Comparison of ENCODE assay signal across 8 cellular contexts in genomic region chr13:24683833-24684599, GRCh38. TPM values are rescaled to one million over a fixed set of nuclear protein-coding genes. Genes with fewer than 3 reads are reported as not detected.
DNase-seq lines count a peak whose midpoint lies in the region; ATAC-seq and TF ChIP-seq lines count a peak whose summit lies in the region.

No MANE protein-coding gene starts in this region.

- peaks cover 0 to 3% (median 0%) of the 10 kb centered on the region in 3 donors for H3K36me3 Mint-ChIP-seq in CD8-positive, alpha-beta memory T cell

- H3K4me3 ChIP-seq in CD8-positive, alpha-beta memory T cell (ENCODE audit: low read length) = no peak overlapping the region
- no peak overlapping the region for H3K4me3 ChIP-seq in MG63
- no peak overlapping the region for H3K4me3 ChIP-seq in WI38 (ENCODE audit: low read depth, low read length)
- H3K4me3 ChIP-seq in breast epithelium = no peak overlapping the region

- H3K4me3 Mint-ChIP-seq in CD8-positive, alpha-beta memory T cell = peak overlapping the region; percentile 21 to 84 (median 30)

- peaks cover 31 to 38% of the 10 kb centered on the region in 2 donors for H3K27me3 Mint-ChIP-seq in CD8-positive, alpha-beta memory T cell

- CTCF ChIA-PET in CD8-positive, alpha-beta memory T cell (lab: Charles Lee) = interaction anchor here (0.8 to 3.2 kb wide), 6 partner anchors 12 to 103 kb away, joined by 3 to 15 read pairs (median 6); no protein-coding TSS in a partner anchor

- DNase-seq in CD8-positive, alpha-beta memory T cell = peak; percentile 27 to 75 (median 46)
- DNase-seq in GM20000 (ENCODE audit: low spot score) (peak; percentile 86), MG63 (peak; percentile 70), breast epithelium (ENCODE audit: low spot score in 2 of 2) (no peak), kidney glomerular epithelial cell (lab: John Stamatoyannopoulos, UW) (peak; percentile 4)
- peak in 2 of 3 donors; percentile 17 to 50 for DNase-seq in stimulated activated CD4-positive, alpha-beta T cell treated with anti-CD3 and anti-CD28 coated beads, TNF-alpha, amount 100 ng/mL, for 1 hour (ENCODE audit: low read depth in 3 of 3, low spot score in 1 of 3)

- no peak overlapping the region for H3K27ac ChIP-seq in CD8-positive, alpha-beta memory T cell (ENCODE audit: low read depth, low read length)
- H3K27ac ChIP-seq in breast epithelium = peak overlapping the region in 1 of 2 donors; percentile 5

- intact Hi-C loops in breast epithelium (cut with DNase I; ENCODE audit: low total_unique reads) = no loop called here

- peak overlapping the region in 5 of 8 donors; percentile 15 to 57 (median 39) for H3K27ac Mint-ChIP-seq in CD8-positive, alpha-beta memory T cell

- H3K4me1 Mint-ChIP-seq in CD8-positive, alpha-beta memory T cell = peaks cover 30 to 39% (median 33%) of the 10 kb centered on the region in 3 donors

- H3K9me3 ChIP-seq in CD8-positive, alpha-beta memory T cell (ENCODE audit: low read length) = no peaks in the 10 kb centered on the region
- H3K9me3 ChIP-seq in MG63 = no peaks in the 10 kb centered on the region
- H3K9me3 ChIP-seq in breast epithelium = no peaks in the 10 kb centered on the region

- no peak for ATAC-seq in HG03521 (IDR thresholded peaks at IDR 0.05; ENCODE audit: unreplicated experiment)

- POLR2A ChIA-PET in CD8-positive, alpha-beta memory T cell (lab: Charles Lee) = no interaction called here

- H3K36me3 ChIP-seq in CD8-positive, alpha-beta memory T cell (ENCODE audit: insufficient read depth, low read length) = no peaks in the 10 kb centered on the region
- H3K36me3 ChIP-seq in MG63 (no peaks in the 10 kb centered on the region), breast epithelium (no peaks in the 10 kb centered on the region)

- peaks cover 35% of the 10 kb centered on the region for H3K4me1 ChIP-seq in CD8-positive, alpha-beta memory T cell (ENCODE audit: insufficient read depth, low read length)
- peaks cover 0 to 3% of the 10 kb centered on the region in 2 donors for H3K4me1 ChIP-seq in breast epithelium

- H3K9me3 Mint-ChIP-seq in CD8-positive, alpha-beta memory T cell = no peaks in the 10 kb centered on the region

- TF ChIP-seq POLR2A in breast epithelium (IDR thresholded peaks at IDR 0.05) = no peak

- H3K27me3 ChIP-seq in CD8-positive, alpha-beta memory T cell (ENCODE audit: insufficient read depth, low read length, poor library complexity, severe bottlenecking) = peaks cover 12% of the 10 kb centered on the region
- H3K27me3 ChIP-seq in MG63 = peaks cover 11% of the 10 kb centered on the region
- H3K27me3 ChIP-seq in breast epithelium = peaks cover 0 to 17% of the 10 kb centered on the region in 2 donors

- peak; percentile 52 for TF ChIP-seq CTCF in GM20000 (IDR thresholded peaks at IDR 0.05; ENCODE audit: extremely low read depth, missing control alignments)
- TF ChIP-seq CTCF in WI38 (IDR thresholded peaks at IDR 0.05; ENCODE audit: low read depth, low read length) = peak; percentile 72
- peak in 2 of 3 donors; percentile 38 to 50 for TF ChIP-seq CTCF in breast epithelium (IDR thresholded peaks at IDR 0.05)

RNA-seq across cellular contexts. Expression of gene ATP12A, which starts 3.8 kb away (rescaled TPM):
- total RNA-seq in CD8-positive, alpha-beta memory T cell = 1 to 10 TPM; 4.9 to 6.1 TPM
- polyA plus RNA-seq in CD8-positive, alpha-beta memory T cell = not detected
- not detected in 2 replicates for total RNA-seq in MG63 (2014; rRNA removed; shearing (Covaris generic); ENCODE audit: low replicate concordance)
- total RNA-seq in breast epithelium = not detected

Comparison
In these comparisons a context has a peak if more than half of its experiments do, and no peak if none do; other contexts are left out.
1. DNase-seq: peak in CD8-positive, alpha-beta memory T cell (5 of 5), GM20000 (single experiment), MG63 (single experiment), kidney glomerular epithelial cell (single experiment) and stimulated activated CD4-positive, alpha-beta T cell treated with anti-CD3 and anti-CD28 coated beads, TNF-alpha, amount 100 ng/mL, for 1 hour (2 of 3); none in breast epithelium (0 of 2).
2. Peak in every context shown above with its lines, with median percentiles within 50 percentile points of each other: CTCF ChIP-seq.